ENCODE assay signal across 15 cellular contexts in the genomic region with DNA sequence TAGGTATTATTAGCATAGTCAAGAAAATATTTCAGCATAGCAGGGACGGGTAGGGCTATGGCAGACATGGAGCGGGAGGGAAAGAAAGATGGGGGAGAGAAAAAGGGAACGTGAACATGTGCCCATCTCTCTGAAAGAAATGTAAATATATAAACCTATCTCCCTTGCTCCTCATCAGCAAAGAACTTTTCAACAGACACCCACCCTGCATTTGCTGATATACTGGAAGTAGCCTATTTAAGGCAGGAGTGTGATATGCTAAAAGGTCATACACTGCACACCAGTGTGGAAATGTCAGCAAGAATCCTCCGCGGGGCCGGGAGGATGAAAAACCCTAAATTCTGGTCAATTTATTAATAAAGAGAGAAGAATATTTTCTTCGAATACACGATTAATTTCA. TPM values are rescaled to one million over a fixed set of nuclear protein-coding genes. Genes with fewer than 3 reads are reported as not detected.
DNase-seq lines count a peak whose midpoint lies in the region; ATAC-seq and TF ChIP-seq lines count a peak whose summit lies in the region.
"Had no signal": no experiment of that assay in that cellular context is flagged by ENCODE, and none has a peak within 500 bp of the region (broad histone marks: within the 10 kb centered on the region; RNA-seq: fewer than 3 reads in every experiment).

No MANE protein-coding gene starts in this region.

- no peak for ATAC-seq in DND-41 (ENCODE audit: insufficient read depth, low read depth)
- no peak for ATAC-seq in PC-3
- ATAC-seq in GM21717 (IDR thresholded peaks at IDR 0.05; ENCODE audit: unreplicated experiment): no peak
- no peak for ATAC-seq in naive thymus-derived CD8-positive, alpha-beta T cell

- no peaks in the 10 kb centered on the region for H3K9me3 Mint-ChIP-seq in naive thymus-derived CD8-positive, alpha-beta T cell
- H3K9me3 Mint-ChIP-seq: dendritic cell treated with granulocyte-macrophage colony-stimulating factor and Interleukin-4, amounts not matched to agents 40 ng/mL and 50 ng/mL, for 4 days had no signal

- peak overlapping the region in 1 of 2 experiments; percentile 79; a peak in 1 of 4 replicates for H3K4me3 ChIP-seq in DND-41 (ENCODE audit: low read depth in 1 of 2, low read length in 2 of 2)
- H3K4me3 ChIP-seq in PC-3 (ENCODE audit: low read length): peak overlapping the region; percentile 91
- peak overlapping the region; percentile 70 for H3K4me3 ChIP-seq in epithelial cell of proximal tubule (ENCODE audit: low read depth, low read length)
- peak overlapping the region; percentile 87 to 96 for H3K4me3 ChIP-seq in neutrophil (ENCODE audit: low read depth in 1 of 2, low read length in 1 of 2)
- H3K4me3 ChIP-seq: lung had no signal

- H3K27ac ChIP-seq in DND-41 (ENCODE audit: low read length): no peak overlapping the region
- peak overlapping the region; percentile 85 for H3K27ac ChIP-seq in PC-3 (ENCODE audit: low read length)
- H3K27ac ChIP-seq in neutrophil: peak overlapping the region; percentile 87

- H3K79me2 ChIP-seq in DND-41 (ENCODE audit: insufficient read depth, low read length) (peaks cover 74% of the 10 kb centered on the region), PC-3 (ENCODE audit: low read length) (peaks cover 62% of the 10 kb centered on the region)

- no peak overlapping the region for H3K27ac Mint-ChIP-seq in naive thymus-derived CD8-positive, alpha-beta T cell

- H3K27me3 Mint-ChIP-seq in naive thymus-derived CD8-positive, alpha-beta T cell: peaks cover 0 to 9% (median under 1%) of the 10 kb centered on the region in 5 donors

- no peaks in the 10 kb centered on the region for H3F3A ChIP-seq in PC-3 (ENCODE audit: low read length, unreplicated experiment)

- BruUV-seq in PC-3 (replicated peaks; lab: Mats Ljungman, UMichigan): no TSS peak

- H3K27me3 ChIP-seq in DND-41 (ENCODE audit: insufficient read depth, low read length, poor library complexity): no peaks in the 10 kb centered on the region
- H3K27me3 ChIP-seq in PC-3 (ENCODE audit: low read length): no peaks in the 10 kb centered on the region
- no peaks in the 10 kb centered on the region for H3K27me3 ChIP-seq in neutrophil

- H3K4me1 ChIP-seq in DND-41 (ENCODE audit: insufficient read depth, low read length) (peaks cover 56% of the 10 kb centered on the region), PC-3 (ENCODE audit: insufficient read depth, low read length) (peaks cover 41% of the 10 kb centered on the region), neutrophil (ENCODE audit: control insufficient read depth in 1 of 2, insufficient read depth in 1 of 2, low read depth in 1 of 2, low read length in 1 of 2) (peaks cover 68 to 70% of the 10 kb centered on the region in 2 experiments)

- no peaks in the 10 kb centered on the region for H3K9me3 ChIP-seq in DND-41 (ENCODE audit: insufficient read depth, low read length, severe bottlenecking)
- H3K9me3 ChIP-seq in PC-3 (ENCODE audit: low read length): no peaks in the 10 kb centered on the region
- H3K9me3 ChIP-seq in neutrophil: no peaks in the 10 kb centered on the region

- H3K4me2 ChIP-seq in DND-41 (ENCODE audit: insufficient read depth, low read length) (peak overlapping the region; percentile 69), PC-3 (ENCODE audit: low read length) (peak overlapping the region; percentile 99)

- DNase-seq in DND-41 (no peak), PC-3 (no peak), epithelial cell of proximal tubule (ENCODE audit: low read depth) (no peak), NCI-H2107 treated with DMSO at 0.1 percent for 48 hours (lab: John Stamatoyannopoulos, UW; ENCODE audit: unreplicated experiment) (no peak)
- no peak for DNase-seq in activated CD8-positive, alpha-beta memory T cell treated with anti-CD3 and anti-CD28 coated beads, Interleukin-2, amount 50 U/mL, for 48 hours
- DNase-seq in naive thymus-derived CD8-positive, alpha-beta T cell: no peak
- DNase-seq: activated naive CD4-positive, alpha-beta T cell treated with Interleukin-2 at 50 U/mL for 16 hours; head of caudate nucleus; KG1; NCI-H2081 treated with DMSO at 0.1 percent for 48 hours; T-helper 1 cell had no signal

- CTCF ChIA-PET in PC-3 (lab: Charles Lee): interaction anchor here (0.6 kb wide), 1 partner anchor 472 kb away, joined by 3 read pairs; no protein-coding TSS in a partner anchor

- peak overlapping the region; percentile 66 for H3K9ac ChIP-seq in DND-41 (ENCODE audit: low read depth, low read length)
- peak overlapping the region; percentile 81 for H3K9ac ChIP-seq in PC-3 (ENCODE audit: low read length)

- intact Hi-C loops in PC-3 (cut with micrococcal nuclease): loop anchor here (1.0 to 5.0 kb wide), 7 partner anchors 70 to 286 kb away; no protein-coding TSS in a partner anchor

- H4K20me1 ChIP-seq in DND-41 (ENCODE audit: insufficient read depth, low read length): peaks cover 20% of the 10 kb centered on the region; the same call in 1 of the 2 replicates
- H4K20me1 ChIP-seq in PC-3 (ENCODE audit: low read length): peaks cover 22% of the 10 kb centered on the region; the same call in 1 of the 2 replicates

- no peaks in the 10 kb centered on the region for H3K36me3 Mint-ChIP-seq in naive thymus-derived CD8-positive, alpha-beta T cell

- H3K9me2 ChIP-seq in PC-3 (replicated peaks; ENCODE audit: low read length): no peaks in the 10 kb centered on the region

- POLR2A ChIA-PET in PC-3 (lab: Charles Lee; ENCODE audit: unreplicated experiment): interaction anchor here (1.2 kb wide), 1 partner anchor 110 kb away, joined by 8 read pairs; no protein-coding TSS in a partner anchor
- POLR2A ChIA-PET in naive thymus-derived CD8-positive, alpha-beta T cell (lab: Charles Lee): no interaction called here

- no peaks in the 10 kb centered on the region for H3K36me3 ChIP-seq in DND-41 (ENCODE audit: insufficient read depth, low read length)
- H3K36me3 ChIP-seq in PC-3 (ENCODE audit: low read depth, low read length): no peaks in the 10 kb centered on the region
- no peaks in the 10 kb centered on the region for H3K36me3 ChIP-seq in neutrophil

- TF ChIP-seq CTCF in DND-41 (IDR thresholded peaks at IDR 0.05; ENCODE audit: borderline replicate concordance, extremely low read depth, low read length, poor library complexity, severe bottlenecking): no peak
- no peak for TF ChIP-seq CTCF in PC-3 (conservative IDR thresholded peaks at IDR 0.05; ENCODE audit: low read depth, low read length)
- TF ChIP-seq CTCF in epithelial cell of proximal tubule (conservative IDR thresholded peaks at IDR 0.05; ENCODE audit: low read depth, low read length): no peak
- no peak for TF ChIP-seq CTCF in neutrophil (IDR thresholded peaks at IDR 0.05)

- peaks cover 5 to 22% (median 17%) of the 10 kb centered on the region in 4 donors for H3K4me1 Mint-ChIP-seq in naive thymus-derived CD8-positive, alpha-beta T cell

- no peak overlapping the region for H2AFZ ChIP-seq in DND-41 (ENCODE audit: low read depth, low read length)
- H2AFZ ChIP-seq in PC-3 (ENCODE audit: low read length): no peak overlapping the region

- peak overlapping the region in 5 of 10 donors; percentile 18 to 90 (median 81) for H3K4me3 Mint-ChIP-seq in naive thymus-derived CD8-positive, alpha-beta T cell

RNA-seq across cellular contexts. Expression of a gene that starts 1.7 kb away (rescaled TPM):
- total RNA-seq in PC-3 (2014; rRNA removed): 26.8 and 30.7 TPM in 2 replicates
- 23.3 and 34.9 TPM in 2 replicates for total RNA-seq in epithelial cell of proximal tubule
- total RNA-seq in naive thymus-derived CD8-positive, alpha-beta T cell: 1 to 10 TPM; 1.0 to 1.8 TPM
- polyA plus RNA-seq in naive thymus-derived CD8-positive, alpha-beta T cell: 1 to 10 TPM in 1 of 3 donors, under 1 TPM in 1, not detected in 1; 0.82 to 1.1 TPM
